1 cellular context compared by ENCODE assay signal in the genomic region with DNA sequence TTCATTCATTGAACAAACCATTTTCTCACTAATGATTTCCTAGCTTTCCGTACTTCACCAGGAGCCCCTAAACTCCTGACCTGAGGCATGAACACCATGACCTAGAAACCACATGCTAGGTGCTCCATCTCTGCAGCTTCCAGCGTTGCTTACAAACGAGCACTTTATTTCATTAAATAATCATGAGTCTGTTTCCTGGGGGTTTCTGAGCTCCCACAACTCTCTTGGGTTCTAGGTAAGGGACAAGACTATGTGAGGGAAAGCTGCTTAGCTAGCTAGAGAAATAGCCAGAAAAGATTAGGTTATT.
TF ChIP-seq lines count a peak whose summit lies in the region.

No MANE protein-coding gene starts in this region.

TF ChIP-seq in endothelial cell of umbilical vein, 7 proteins besides CTCF, POLR2A, EP300 and RAD21:
- TF ChIP-seq FOS (IDR thresholded peaks at IDR 0.05; ENCODE audit: borderline replicate concordance, insufficient read depth, low read length): no peak
- TF ChIP-seq JUN (IDR thresholded peaks at IDR 0.05; ENCODE audit: borderline replicate concordance, insufficient read depth, insufficient read length, low read depth): no peak
- TF ChIP-seq MYC (IDR thresholded peaks at IDR 0.05; ENCODE audit: low read depth, low read length): no peak
- TF ChIP-seq POLR2AphosphoS5 (IDR thresholded peaks at IDR 0.05; ENCODE audit: insufficient read depth, low read depth, low read length): no peak
- no peak for TF ChIP-seq EZH2 (IDR thresholded peaks at IDR 0.05; ENCODE audit: borderline replicate concordance, low read depth, low read length, severe bottlenecking)
- TF ChIP-seq, protein P1, sequence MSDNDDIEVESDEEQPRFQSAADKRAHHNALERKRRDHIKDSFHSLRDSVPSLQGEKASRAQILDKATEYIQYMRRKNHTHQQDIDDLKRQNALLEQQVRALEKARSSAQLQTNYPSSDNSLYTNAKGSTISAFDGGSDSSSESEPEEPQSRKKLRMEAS (IDR thresholded peaks at IDR 0.05; ENCODE audit: insufficient read depth, insufficient read length): no peak
- TF ChIP-seq GATA2 (IDR thresholded peaks at IDR 0.05; ENCODE audit: insufficient read depth, insufficient read length, low read depth, low read length): no peak
TF ChIP-seq in endothelial cell of umbilical vein: peak in this region for 0.
